ENCODE assay signal across 1 cellular context in genomic region chr14:74946659-74947281, GRCh38.
TF ChIP-seq lines count a peak whose summit lies in the region.

No MANE protein-coding gene starts in this region.

TF ChIP-seq in GM23338, 12 proteins besides CTCF, POLR2A, EP300 and RAD21 (continued from another document):
- TF ChIP-seq REST (IDR thresholded peaks at IDR 0.05; ENCODE audit: unreplicated experiment) (no peak), EZH2 (IDR thresholded peaks at IDR 0.05; ENCODE audit: low read depth, unreplicated experiment) (no peak), NANOG (IDR thresholded peaks at IDR 0.05; ENCODE audit: borderline replicate concordance) (no peak), ETS1 (IDR thresholded peaks at IDR 0.05) (no peak), POLR2AphosphoS5 (IDR thresholded peaks at IDR 0.05; ENCODE audit: low read depth) (no peak), STAT1 (IDR thresholded peaks at IDR 0.05; ENCODE audit: unreplicated experiment) (no peak), CREB1 (CRISPR knock-in tag; IDR thresholded peaks at IDR 0.05; ENCODE audit: low read depth) (no peak), ZNF114 (CRISPR knock-in tag; IDR thresholded peaks at IDR 0.05) (no peak), JUNB (IDR thresholded peaks at IDR 0.05; ENCODE audit: unreplicated experiment) (no peak), ZNF462 (CRISPR knock-in tag; IDR thresholded peaks at IDR 0.05) (no peak), EZH2phosphoT487 (IDR thresholded peaks at IDR 0.05; ENCODE audit: unreplicated experiment) (no peak)
